Comparison of ENCODE assay signal across 8 cellular contexts in genomic region chr19:35648017-35648961, GRCh38. TPM values are rescaled to one million over a fixed set of nuclear protein-coding genes. Genes with fewer than 3 reads are reported as not detected.
DNase-seq lines count a peak whose midpoint lies in the region; ATAC-seq and TF ChIP-seq lines count a peak whose summit lies in the region.

TSS of gene COX6B1 (plus strand) at chr19:35648323. CDS start at chr19:35651244, 2,921 bp downstream.

- H3K4me3 ChIP-seq in NB4 (ENCODE audit: low read depth, low read length) (peak within 1 kb of the TSS; percentile 94), SK-N-MC (peak within 1 kb of the TSS; percentile 97), gastroesophageal sphincter (peak within 1 kb of the TSS; percentile 79 to 87)

- H3K27me3 ChIP-seq in gastroesophageal sphincter, result no peaks in the 10 kb centered on the region

- ATAC-seq in gastroesophageal sphincter, result peak; percentile 81

- CTCF ChIA-PET in activated naive CD4-positive, alpha-beta T cell treated with anti-CD3 and anti-CD28 coated beads, Interleukin-2, amount 10 ng/mL, durations not matched to agents 7 days and 5 days (lab: Charles Lee), result interaction anchor here (0.8 to 1.4 kb wide), 3 partner anchors 26 to 131 kb away, joined by 4 to 5 read pairs (median 4); no protein-coding TSS in a partner anchor

- peak within 1 kb of the TSS; percentile 99 for H3K4me3 Mint-ChIP-seq in HFFc6
- H3K4me3 Mint-ChIP-seq in activated naive CD4-positive, alpha-beta T cell treated with anti-CD3 and anti-CD28 coated beads, Interleukin-2, amount 10 ng/mL, durations not matched to agents 7 days and 5 days, result peak within 1 kb of the TSS; percentile 85

- no peaks in the 10 kb centered on the region for H3K9me3 Mint-ChIP-seq in HFFc6
- no peaks in the 10 kb centered on the region for H3K9me3 Mint-ChIP-seq in activated naive CD4-positive, alpha-beta T cell treated with anti-CD3 and anti-CD28 coated beads, Interleukin-2, amount 10 ng/mL, durations not matched to agents 7 days and 5 days

- H3K27me3 Mint-ChIP-seq in HFFc6 (ENCODE audit: insufficient read depth), result no peaks in the 10 kb centered on the region
- H3K27me3 Mint-ChIP-seq in activated naive CD4-positive, alpha-beta T cell treated with anti-CD3 and anti-CD28 coated beads, Interleukin-2, amount 10 ng/mL, durations not matched to agents 7 days and 5 days, result no peaks in the 10 kb centered on the region

- DNase-seq in GF-D8 (lab: John Stamatoyannopoulos, UW), result peak; percentile 96
- DNase-seq in HFFc6, result peak; percentile 97
- peak; percentile 94 for DNase-seq in NB4 (ENCODE audit: low read depth)
- DNase-seq in SK-N-MC (ENCODE audit: low read depth, low spot score), result peak; percentile 90
- DNase-seq in activated naive CD4-positive, alpha-beta T cell treated with anti-CD3 and anti-CD28 coated beads, Interleukin-2, amount 10 ng/mL, durations not matched to agents 7 days and 5 days, result peak; percentile 96
- peak; percentile 91 for DNase-seq in non-pigmented ciliary epithelial cell (ENCODE audit: low read depth)
- DNase-seq in superior temporal gyrus (ENCODE audit: extremely low spot score), result peak; percentile 100

- TF ChIP-seq POLR2A in NB4 (IDR thresholded peaks at IDR 0.05; ENCODE audit: extremely low read depth, insufficient read length), result peak; percentile 91
- TF ChIP-seq POLR2A in gastroesophageal sphincter (IDR thresholded peaks at IDR 0.05), result peak; percentile 42 to 68

- peak within 1 kb of the TSS; percentile 96 for H3K27ac Mint-ChIP-seq in HFFc6
- H3K27ac Mint-ChIP-seq in activated naive CD4-positive, alpha-beta T cell treated with anti-CD3 and anti-CD28 coated beads, Interleukin-2, amount 10 ng/mL, durations not matched to agents 7 days and 5 days, result peak within 1 kb of the TSS; percentile 88

- H3K36me3 Mint-ChIP-seq in HFFc6 (ENCODE audit: low read depth), result peaks cover 10% of the 10 kb centered on the region
- peaks cover 14% of the 10 kb centered on the region for H3K36me3 Mint-ChIP-seq in activated naive CD4-positive, alpha-beta T cell treated with anti-CD3 and anti-CD28 coated beads, Interleukin-2, amount 10 ng/mL, durations not matched to agents 7 days and 5 days

- peaks cover 0 to 63% (median 15%) of the 10 kb centered on the region in 3 donors for H3K4me1 ChIP-seq in gastroesophageal sphincter

- peaks cover 31% of the 10 kb centered on the region for H3K4me1 Mint-ChIP-seq in HFFc6 (ENCODE audit: low read depth)
- peaks cover 56% of the 10 kb centered on the region for H3K4me1 Mint-ChIP-seq in activated naive CD4-positive, alpha-beta T cell treated with anti-CD3 and anti-CD28 coated beads, Interleukin-2, amount 10 ng/mL, durations not matched to agents 7 days and 5 days

- no peak for TF ChIP-seq EP300 in gastroesophageal sphincter (IDR thresholded peaks at IDR 0.05)

- H3K27ac ChIP-seq in SK-N-MC (peak within 1 kb of the TSS; percentile 85; the same call in 1 of the 2 replicates), gastroesophageal sphincter (peak within 1 kb of the TSS; percentile 84 to 93 (median 90))

- TF ChIP-seq CTCF in HFFc6 (IDR thresholded peaks at IDR 0.05) (no peak), NB4 (IDR thresholded peaks at IDR 0.05; ENCODE audit: low read depth, low read length) (no peak), gastroesophageal sphincter (IDR thresholded peaks at IDR 0.05) (no peak)

- 0 to 2% methylated on average over 14 to 17 of the region's 46 CpGs for WGBS in gastroesophageal sphincter (ENCODE audit: low coverage in 1 of 2), 2 donors

- no peaks in the 10 kb centered on the region for H3K9me3 ChIP-seq in SK-N-MC (ENCODE audit: low read depth, low read length)
- H3K9me3 ChIP-seq in gastroesophageal sphincter, result no peaks in the 10 kb centered on the region

- peaks cover 4% of the 10 kb centered on the region; the same call in 1 of the 2 replicates for H3K36me3 ChIP-seq in SK-N-MC (ENCODE audit: insufficient read depth, low read length)
- H3K36me3 ChIP-seq in gastroesophageal sphincter, result peaks cover 0 to 39% of the 10 kb centered on the region in 2 donors

- H3K9ac ChIP-seq in SK-N-MC (ENCODE audit: insufficient read length), result peak within 1 kb of the TSS; percentile 84

RNA-seq across cellular contexts. Expression of gene COX6B1, which starts in this region (rescaled TPM):
- 100 to 1,000 TPM; 375 to 463 (median 413) TPM for total RNA-seq in HFFc6 (2021; fragmentation: NEBNext Ultra II Directional; extraction: Animal tissue kit (Norgen Biotek cat#: 25700))
- 100 to 1,000 TPM; 403 to 607 (median 414) TPM for total RNA-seq in gastroesophageal sphincter

Comparison
In these comparisons a context has a peak if more than half of its experiments do, and no peak if none do; other contexts are left out.
1. Peak in every context shown above with its lines: DNase-seq, ATAC-seq, H3K4me3 ChIP-seq and H3K27ac ChIP-seq.